ENCODE assay signal across 13 cellular contexts in the genomic region with DNA sequence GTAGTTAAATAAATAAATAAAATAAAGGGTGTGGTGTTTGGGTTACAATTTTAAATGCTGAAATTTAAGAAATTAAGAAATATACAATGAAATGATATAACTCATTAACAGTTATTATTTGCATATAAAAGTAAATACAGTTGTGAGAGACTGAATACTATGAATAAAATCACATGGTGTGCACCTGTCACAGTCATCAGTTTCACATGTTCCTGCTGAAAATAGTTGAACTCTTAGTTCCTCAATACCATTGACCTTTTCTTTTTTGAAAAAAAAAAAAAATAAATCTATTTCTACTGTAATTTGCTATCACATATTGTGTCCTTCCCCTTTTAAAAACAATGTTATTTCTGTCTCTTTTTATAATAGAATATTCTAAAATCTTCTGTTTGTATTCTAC.
DNase-seq lines count a peak whose midpoint lies in the region; ATAC-seq, FAIRE-seq and TF ChIP-seq lines count a peak whose summit lies in the region.
"Had no signal": no experiment of that assay in that cellular context is flagged by ENCODE, and none has a peak within 500 bp of the region (broad histone marks: within the 10 kb centered on the region; RNA-seq: fewer than 3 reads in every experiment).

No MANE protein-coding gene starts in this region.

- peaks cover 31% of the 10 kb centered on the region for H3K4me1 Mint-ChIP-seq in memory B cell
- H3K4me1 Mint-ChIP-seq: activated T-helper 17 cell treated with anti-CD3 and anti-CD28 coated beads, Interleukin-2, amount 50 U/mL, for 72 hours had no signal

- H3K36me3 Mint-ChIP-seq in memory B cell = no peaks in the 10 kb centered on the region

- H3K27me3 ChIP-seq in body of pancreas (no peaks in the 10 kb centered on the region), right atrium auricular region (no peaks in the 10 kb centered on the region)
- H3K27me3 ChIP-seq: breast epithelium had no signal

- TF ChIP-seq CTCF in body of pancreas (IDR thresholded peaks at IDR 0.05) = no peak
- TF ChIP-seq CTCF in right atrium auricular region (IDR thresholded peaks at IDR 0.05) = no peak

- H3K27ac Mint-ChIP-seq in memory B cell = peak overlapping the region; percentile 91
- H3K27ac Mint-ChIP-seq: activated T-helper 17 cell treated with anti-CD3 and anti-CD28 coated beads, Interleukin-2, amount 50 U/mL, for 72 hours; stimulated activated naive CD8-positive, alpha-beta T cell treated with anti-CD3 and anti-CD28 coated beads, Interleukin-15, Interleukin-2, amounts not matched to agents 100 ng/mL and 50 ng/mL, for 24 hours had no signal

- peaks cover 9% of the 10 kb centered on the region for H3K4me1 ChIP-seq in body of pancreas
- H3K4me1 ChIP-seq in right atrium auricular region = no peaks in the 10 kb centered on the region
- H3K4me1 ChIP-seq: breast epithelium had no signal

- intact Hi-C loops in body of pancreas (cut with DNase I) = no loop called here

- no peaks in the 10 kb centered on the region for H3K27me3 Mint-ChIP-seq in memory B cell

- DNase-seq in memory B cell (ENCODE audit: low spot score in 2 of 2) (peak in 1 of 2 donors; percentile 38), body of pancreas (no peak), HTR-8/SVneo (ENCODE audit: insufficient read length, low spot score) (no peak), right atrium auricular region (ENCODE audit: low spot score) (no peak), left lobe of liver (ENCODE audit: low spot score) (no peak)
- DNase-seq: GF-D8 had no signal

- no peaks in the 10 kb centered on the region for H3K36me3 ChIP-seq in body of pancreas (replicated peaks in 1 of 2; ENCODE audit: insufficient read depth in 1 of 2, low read depth in 2 of 2)
- no peaks in the 10 kb centered on the region for H3K36me3 ChIP-seq in right atrium auricular region
- H3K36me3 ChIP-seq: breast epithelium had no signal

- H3K27ac ChIP-seq in body of pancreas = no peak overlapping the region
- H3K27ac ChIP-seq in right atrium auricular region = no peak overlapping the region
- H3K27ac ChIP-seq: breast epithelium, epithelial cell of prostate had no signal

- H3K9me3 Mint-ChIP-seq in memory B cell = peaks cover 2% of the 10 kb centered on the region
- H3K9me3 Mint-ChIP-seq: activated T-helper 17 cell treated with anti-CD3 and anti-CD28 coated beads, Interleukin-2, amount 50 U/mL, for 72 hours; stimulated activated naive CD8-positive, alpha-beta T cell treated with anti-CD3 and anti-CD28 coated beads, Interleukin-15, Interleukin-2, amounts not matched to agents 100 ng/mL and 50 ng/mL, for 24 hours had no signal

- no peaks in the 10 kb centered on the region for H3K9me3 ChIP-seq in body of pancreas
- no peaks in the 10 kb centered on the region for H3K9me3 ChIP-seq in right atrium auricular region
- H3K9me3 ChIP-seq: breast epithelium had no signal

- no peak overlapping the region for H3K4me3 Mint-ChIP-seq in memory B cell
- H3K4me3 Mint-ChIP-seq: activated T-helper 17 cell treated with anti-CD3 and anti-CD28 coated beads, Interleukin-2, amount 50 U/mL, for 72 hours; stimulated activated naive CD8-positive, alpha-beta T cell treated with anti-CD3 and anti-CD28 coated beads, Interleukin-15, Interleukin-2, amounts not matched to agents 100 ng/mL and 50 ng/mL, for 24 hours had no signal

- ATAC-seq in GM18909 (IDR thresholded peaks at IDR 0.05; ENCODE audit: poor library complexity, unreplicated experiment) (peak; percentile 64), GM21786 (IDR thresholded peaks at IDR 0.05; ENCODE audit: unreplicated experiment) (peak; percentile 52), HG03159 (IDR thresholded peaks at IDR 0.05; ENCODE audit: unreplicated experiment) (peak; percentile 76), memory B cell (ENCODE audit: low read depth) (peak; percentile 88), body of pancreas (no peak), left lobe of liver (no peak)

- no peak for FAIRE-seq in HTR-8/SVneo (lab: Jason Lieb, UNC)

- TF ChIP-seq POLR2A in body of pancreas (IDR thresholded peaks at IDR 0.05) = no peak

- H3K4me3 ChIP-seq in body of pancreas = no peak overlapping the region
- H3K4me3 ChIP-seq in right atrium auricular region = no peak overlapping the region
- H3K4me3 ChIP-seq: breast epithelium had no signal

Comparison
In these comparisons a context has a peak if more than half of its experiments do, and no peak if none do; other contexts are left out.
1. ATAC-seq: peak in GM18909 (single experiment), GM21786 (single experiment), HG03159 (single experiment) and memory B cell (single experiment); none in body of pancreas (single experiment) and left lobe of liver (single experiment).